In the genomic region with DNA sequence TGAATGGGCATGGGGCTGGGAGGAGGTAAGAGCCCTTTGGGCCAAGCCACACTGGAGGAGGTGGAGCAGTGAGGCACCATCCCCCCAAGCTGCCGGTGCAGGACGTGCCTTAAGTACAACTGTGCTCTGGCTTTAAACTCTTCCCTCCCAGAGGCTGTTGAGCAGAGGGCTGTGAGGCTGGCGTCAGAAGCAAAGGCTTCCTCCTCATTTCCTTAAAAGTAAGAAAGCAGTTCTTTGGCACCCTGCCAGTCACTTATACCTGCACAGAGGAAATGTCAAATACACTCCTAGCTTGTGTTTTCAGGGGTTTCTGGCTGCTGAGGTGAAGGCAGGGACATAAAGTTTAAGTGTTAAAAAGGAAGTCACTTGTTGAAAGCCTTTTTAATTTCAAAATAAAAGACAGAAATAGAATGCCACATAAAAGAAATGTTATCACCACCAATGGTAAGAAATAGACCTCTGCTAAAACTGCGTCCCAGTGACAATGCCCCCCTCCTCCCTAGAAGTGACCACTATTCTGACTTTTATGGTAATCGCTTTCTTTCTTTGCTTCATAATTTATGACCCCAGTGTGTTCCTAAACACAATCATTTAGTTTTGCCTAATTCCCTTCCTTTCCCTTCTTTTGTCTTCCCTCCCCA, we compare ENCODE assay signal across 8 cellular contexts. TPM values are rescaled to one million over a fixed set of nuclear protein-coding genes. Genes with fewer than 3 reads are reported as not detected.
DNase-seq lines count a peak whose midpoint lies in the region; ATAC-seq and TF ChIP-seq lines count a peak whose summit lies in the region.

No MANE protein-coding gene starts in this region.

- H3K9me3 Mint-ChIP-seq in activated T-helper 1 cell treated with anti-CD3 and anti-CD28 coated beads, Interleukin-12 subunit alpha, Interleukin-12 subunit beta, Interleukin-2, Interleukin-4 antibody, amounts not matched to agents 30 ng/mL and 10 ng/mL and 1 ng/mL, durations not matched to agents 14 hours and 24 hours and 36 hours = no peaks in the 10 kb centered on the region

- peak; percentile 38 for DNase-seq in KG1 (lab: John Stamatoyannopoulos, UW)
- peak; percentile 2 for DNase-seq in activated T-helper 1 cell treated with anti-CD3 and anti-CD28 coated beads, Interleukin-12 subunit alpha, Interleukin-12 subunit beta, Interleukin-2, Interleukin-4 antibody, amounts not matched to agents 30 ng/mL and 10 ng/mL and 1 ng/mL, durations not matched to agents 14 hours and 24 hours and 36 hours (ENCODE audit: low spot score)
- peak; percentile 78 for DNase-seq in left kidney (ENCODE audit: low read depth, low spot score)
- DNase-seq in upper lobe of right lung = no peak
- no peak for DNase-seq in NCI-H2196 treated with DMSO at 0.1 percent for 48 hours (lab: John Stamatoyannopoulos, UW; ENCODE audit: unreplicated experiment)

- peaks cover 2% of the 10 kb centered on the region for H3K27me3 Mint-ChIP-seq in activated T-helper 1 cell treated with anti-CD3 and anti-CD28 coated beads, Interleukin-12 subunit alpha, Interleukin-12 subunit beta, Interleukin-2, Interleukin-4 antibody, amounts not matched to agents 30 ng/mL and 10 ng/mL and 1 ng/mL, durations not matched to agents 14 hours and 24 hours and 36 hours (ENCODE audit: insufficient read depth)

- peaks cover 28% of the 10 kb centered on the region for H3K4me1 ChIP-seq in BLaER1
- H3K4me1 ChIP-seq in upper lobe of right lung = peaks cover 16% of the 10 kb centered on the region

- H3K4me3 Mint-ChIP-seq in activated T-helper 1 cell treated with anti-CD3 and anti-CD28 coated beads, Interleukin-12 subunit alpha, Interleukin-12 subunit beta, Interleukin-2, Interleukin-4 antibody, amounts not matched to agents 30 ng/mL and 10 ng/mL and 1 ng/mL, durations not matched to agents 14 hours and 24 hours and 36 hours = no peak overlapping the region

- no peaks in the 10 kb centered on the region for H4K20me1 ChIP-seq in BLaER1

- no peak for TF ChIP-seq CTCF in upper lobe of right lung (IDR thresholded peaks at IDR 0.05)

- no peak overlapping the region for H3K4me3 ChIP-seq in BLaER1
- H3K4me3 ChIP-seq in upper lobe of right lung = no peak overlapping the region

- peaks cover 7% of the 10 kb centered on the region for H3K4me1 Mint-ChIP-seq in activated T-helper 1 cell treated with anti-CD3 and anti-CD28 coated beads, Interleukin-12 subunit alpha, Interleukin-12 subunit beta, Interleukin-2, Interleukin-4 antibody, amounts not matched to agents 30 ng/mL and 10 ng/mL and 1 ng/mL, durations not matched to agents 14 hours and 24 hours and 36 hours (ENCODE audit: low read depth)

- H3K27ac Mint-ChIP-seq in activated T-helper 1 cell treated with anti-CD3 and anti-CD28 coated beads, Interleukin-12 subunit alpha, Interleukin-12 subunit beta, Interleukin-2, Interleukin-4 antibody, amounts not matched to agents 30 ng/mL and 10 ng/mL and 1 ng/mL, durations not matched to agents 14 hours and 24 hours and 36 hours = no peak overlapping the region

- intact Hi-C loops in activated T-helper 1 cell treated with anti-CD3 and anti-CD28 coated beads, Interleukin-12 subunit alpha, Interleukin-12 subunit beta, Interleukin-2, Interleukin-4 antibody, amounts not matched to agents 30 ng/mL and 10 ng/mL and 1 ng/mL, durations not matched to agents 14 hours and 24 hours and 36 hours (cut with micrococcal nuclease) = no loop called here
- intact Hi-C loops in upper lobe of right lung (cut with DNase I) = no loop called here

- peak overlapping the region; percentile 78 for H3K4me2 ChIP-seq in BLaER1

- no peaks in the 10 kb centered on the region for H3K36me3 ChIP-seq in BLaER1
- no peaks in the 10 kb centered on the region for H3K36me3 ChIP-seq in upper lobe of right lung

- peak; percentile 73 for ATAC-seq in upper lobe of right lung
- no peak for ATAC-seq in HG03460 (IDR thresholded peaks at IDR 0.05; ENCODE audit: unreplicated experiment)
- no peak for ATAC-seq in GM21515 (IDR thresholded peaks at IDR 0.05; ENCODE audit: unreplicated experiment)

- H3K27ac ChIP-seq in BLaER1 = peak overlapping the region; percentile 64
- peak overlapping the region; percentile 31 for H3K27ac ChIP-seq in upper lobe of right lung

- peak overlapping the region; percentile 60; the same call in 1 of the 2 replicates for H3K9ac ChIP-seq in BLaER1

- H3K9me3 ChIP-seq in BLaER1 (no peaks in the 10 kb centered on the region), upper lobe of right lung (no peaks in the 10 kb centered on the region)

- no peaks in the 10 kb centered on the region for H3K36me3 Mint-ChIP-seq in activated T-helper 1 cell treated with anti-CD3 and anti-CD28 coated beads, Interleukin-12 subunit alpha, Interleukin-12 subunit beta, Interleukin-2, Interleukin-4 antibody, amounts not matched to agents 30 ng/mL and 10 ng/mL and 1 ng/mL, durations not matched to agents 14 hours and 24 hours and 36 hours (ENCODE audit: low read depth)

- H3K27me3 ChIP-seq in BLaER1 (no peaks in the 10 kb centered on the region), upper lobe of right lung (no peaks in the 10 kb centered on the region)

RNA-seq across cellular contexts. Expression of a gene that starts 33.0 kb away (rescaled TPM):
- total RNA-seq in activated T-helper 1 cell treated with anti-CD3 and anti-CD28 coated beads, Interleukin-12 subunit alpha, Interleukin-12 subunit beta, Interleukin-2, Interleukin-4 antibody, amounts not matched to agents 30 ng/mL and 10 ng/mL and 1 ng/mL, durations not matched to agents 14 hours and 24 hours and 36 hours = 0.16 and 0.22 TPM in 2 replicates
- total RNA-seq in upper lobe of right lung = 42.2 TPM

Comparison
In these comparisons a context has a peak if more than half of its experiments do, and no peak if none do; other contexts are left out.
1. DNase-seq: peak in KG1 (single experiment), activated T-helper 1 cell treated with anti-CD3 and anti-CD28 coated beads, Interleukin-12 subunit alpha, Interleukin-12 subunit beta, Interleukin-2, Interleukin-4 antibody, amounts not matched to agents 30 ng/mL and 10 ng/mL and 1 ng/mL, durations not matched to agents 14 hours and 24 hours and 36 hours (single experiment) and left kidney (single experiment); none in upper lobe of right lung (single experiment) and NCI-H2196 treated with DMSO at 0.1 percent for 48 hours (single experiment).
2. RNA of a gene that starts 33.0 kb away (total RNA-seq): 42.2 TPM in upper lobe of right lung (single experiment); 0.16 to 0.22 TPM in activated T-helper 1 cell treated with anti-CD3 and anti-CD28 coated beads, Interleukin-12 subunit alpha, Interleukin-12 subunit beta, Interleukin-2, Interleukin-4 antibody, amounts not matched to agents 30 ng/mL and 10 ng/mL and 1 ng/mL, durations not matched to agents 14 hours and 24 hours and 36 hours; every median in the first group is over 10 times any median in the second.